ENCODE assay signal across 9 cellular contexts in the genomic region with DNA sequence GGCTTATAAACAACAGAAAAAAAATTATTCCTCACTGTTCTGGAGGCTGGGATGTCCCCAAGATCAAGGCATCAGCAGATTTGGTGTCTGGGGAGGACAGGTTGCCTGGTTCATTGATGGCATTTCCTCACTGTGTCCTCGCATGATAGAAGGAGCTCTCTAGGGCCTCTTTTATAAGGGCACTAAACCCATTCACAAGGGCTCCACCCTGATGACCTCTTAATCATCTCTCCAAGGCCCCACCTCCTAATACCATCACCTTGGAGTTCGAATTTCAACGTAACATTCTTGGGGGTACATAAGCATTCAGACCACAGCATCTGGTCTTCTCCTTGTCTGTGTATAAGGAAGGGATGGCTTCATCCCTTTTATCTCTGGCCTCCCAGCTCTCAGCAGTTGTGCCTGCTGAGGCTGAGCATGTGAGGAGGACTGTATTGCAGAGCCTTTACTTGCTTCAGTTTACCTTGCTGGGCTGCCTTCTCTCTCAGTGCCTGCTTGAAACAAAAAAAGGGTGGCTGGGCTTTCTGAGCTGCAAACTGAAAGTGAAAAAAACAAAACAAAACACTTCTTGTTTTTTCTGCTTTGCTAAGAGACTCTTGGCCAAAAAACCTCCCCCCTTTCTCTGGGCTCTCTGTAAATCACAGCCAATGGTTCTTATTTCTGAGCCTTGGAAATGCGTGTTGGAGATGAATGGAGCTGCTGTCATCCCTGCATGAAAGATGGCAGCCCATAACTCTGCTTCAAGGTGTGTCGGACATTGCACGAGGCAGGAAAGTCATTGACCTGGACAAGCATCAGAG.
DNase-seq lines count a peak whose midpoint lies in the region; ATAC-seq and TF ChIP-seq lines count a peak whose summit lies in the region.
"Had no signal": no experiment of that assay in that cellular context is flagged by ENCODE, and none has a peak within 500 bp of the region (broad histone marks: within the 10 kb centered on the region; RNA-seq: fewer than 3 reads in every experiment).

No MANE protein-coding gene starts in this region.

- no peaks in the 10 kb centered on the region for H3K27me3 Mint-ChIP-seq in activated T-helper 1 cell treated with anti-CD3 and anti-CD28 coated beads, Interleukin-12 subunit alpha, Interleukin-12 subunit beta, Interleukin-2, Interleukin-4 antibody, amounts not matched to agents 30 ng/mL and 10 ng/mL and 1 ng/mL, durations not matched to agents 14 hours and 24 hours and 36 hours (ENCODE audit: insufficient read depth)
- H3K27me3 Mint-ChIP-seq in neural crest cell (ENCODE audit: low read depth): no peaks in the 10 kb centered on the region
- H3K27me3 Mint-ChIP-seq in naive thymus-derived CD8-positive, alpha-beta T cell: peaks cover 0 to 3% (median 0%) of the 10 kb centered on the region in 5 donors

- H3K27ac Mint-ChIP-seq in activated T-helper 1 cell treated with anti-CD3 and anti-CD28 coated beads, Interleukin-12 subunit alpha, Interleukin-12 subunit beta, Interleukin-2, Interleukin-4 antibody, amounts not matched to agents 30 ng/mL and 10 ng/mL and 1 ng/mL, durations not matched to agents 14 hours and 24 hours and 36 hours: peak overlapping the region; percentile 69
- H3K27ac Mint-ChIP-seq in neural crest cell (ENCODE audit: unreplicated experiment): peak overlapping the region; percentile 79
- H3K27ac Mint-ChIP-seq in naive thymus-derived CD8-positive, alpha-beta T cell: peak overlapping the region in 5 of 10 donors; percentile 23 to 75 (median 35)

- TF ChIP-seq CTCF in neural crest cell (conservative IDR thresholded peaks at IDR 0.05): no peak

- H3K4me3 Mint-ChIP-seq in activated T-helper 1 cell treated with anti-CD3 and anti-CD28 coated beads, Interleukin-12 subunit alpha, Interleukin-12 subunit beta, Interleukin-2, Interleukin-4 antibody, amounts not matched to agents 30 ng/mL and 10 ng/mL and 1 ng/mL, durations not matched to agents 14 hours and 24 hours and 36 hours: peak overlapping the region; percentile 40
- H3K4me3 Mint-ChIP-seq in neural crest cell: no peak overlapping the region
- H3K4me3 Mint-ChIP-seq in naive thymus-derived CD8-positive, alpha-beta T cell: no peak overlapping the region

- POLR2A ChIA-PET in naive thymus-derived CD8-positive, alpha-beta T cell (lab: Charles Lee): no interaction called here

- DNase-seq in activated T-helper 1 cell treated with anti-CD3 and anti-CD28 coated beads, Interleukin-12 subunit alpha, Interleukin-12 subunit beta, Interleukin-2, Interleukin-4 antibody, amounts not matched to agents 30 ng/mL and 10 ng/mL and 1 ng/mL, durations not matched to agents 14 hours and 24 hours and 36 hours (ENCODE audit: low spot score): peak; percentile 37
- DNase-seq in neural crest cell (ENCODE audit: low read depth, low spot score) (no peak), activated gamma-delta T cell (lab: John Stamatoyannopoulos, UW) (no peak), HuH-7.5 (ENCODE audit: low spot score) (no peak), NCI-H2227 treated with DMSO at 0.1 percent for 48 hours (lab: John Stamatoyannopoulos, UW) (no peak)
- no peak for DNase-seq in naive thymus-derived CD8-positive, alpha-beta T cell
- DNase-seq: Kasumi-1 had no signal

- peaks cover 5% of the 10 kb centered on the region for H3K9me3 Mint-ChIP-seq in activated T-helper 1 cell treated with anti-CD3 and anti-CD28 coated beads, Interleukin-12 subunit alpha, Interleukin-12 subunit beta, Interleukin-2, Interleukin-4 antibody, amounts not matched to agents 30 ng/mL and 10 ng/mL and 1 ng/mL, durations not matched to agents 14 hours and 24 hours and 36 hours
- no peaks in the 10 kb centered on the region for H3K9me3 Mint-ChIP-seq in neural crest cell
- H3K9me3 Mint-ChIP-seq in naive thymus-derived CD8-positive, alpha-beta T cell: no peaks in the 10 kb centered on the region

- ATAC-seq in GM18511 (IDR thresholded peaks at IDR 0.05; ENCODE audit: unreplicated experiment) (peak; percentile 85), HG02759 (IDR thresholded peaks at IDR 0.05; ENCODE audit: unreplicated experiment) (peak; percentile 60)
- no peak for ATAC-seq in naive thymus-derived CD8-positive, alpha-beta T cell

- H3K36me3 Mint-ChIP-seq in activated T-helper 1 cell treated with anti-CD3 and anti-CD28 coated beads, Interleukin-12 subunit alpha, Interleukin-12 subunit beta, Interleukin-2, Interleukin-4 antibody, amounts not matched to agents 30 ng/mL and 10 ng/mL and 1 ng/mL, durations not matched to agents 14 hours and 24 hours and 36 hours (ENCODE audit: low read depth): peaks cover 10% of the 10 kb centered on the region
- no peaks in the 10 kb centered on the region for H3K36me3 Mint-ChIP-seq in neural crest cell (ENCODE audit: low read depth)
- no peaks in the 10 kb centered on the region for H3K36me3 Mint-ChIP-seq in naive thymus-derived CD8-positive, alpha-beta T cell

- H3K4me1 Mint-ChIP-seq in activated T-helper 1 cell treated with anti-CD3 and anti-CD28 coated beads, Interleukin-12 subunit alpha, Interleukin-12 subunit beta, Interleukin-2, Interleukin-4 antibody, amounts not matched to agents 30 ng/mL and 10 ng/mL and 1 ng/mL, durations not matched to agents 14 hours and 24 hours and 36 hours (ENCODE audit: low read depth): peaks cover 56% of the 10 kb centered on the region
- peaks cover 28% of the 10 kb centered on the region for H3K4me1 Mint-ChIP-seq in neural crest cell
- peaks cover 12 to 32% (median 25%) of the 10 kb centered on the region in 4 donors for H3K4me1 Mint-ChIP-seq in naive thymus-derived CD8-positive, alpha-beta T cell

- intact Hi-C loops in activated T-helper 1 cell treated with anti-CD3 and anti-CD28 coated beads, Interleukin-12 subunit alpha, Interleukin-12 subunit beta, Interleukin-2, Interleukin-4 antibody, amounts not matched to agents 30 ng/mL and 10 ng/mL and 1 ng/mL, durations not matched to agents 14 hours and 24 hours and 36 hours (cut with micrococcal nuclease): loop anchor here (2.0 kb wide), 1 partner anchor 16 kb away; no protein-coding TSS in a partner anchor

Comparison
In these comparisons a context has a peak if more than half of its experiments do, and no peak if none do; other contexts are left out.
1. ATAC-seq: peak in GM18511 (single experiment) and HG02759 (single experiment); none in naive thymus-derived CD8-positive, alpha-beta T cell (0 of 2).